Comparison of ENCODE assay signal across 1 cellular context in genomic region chr22:49509016-49509415, GRCh38.
TF ChIP-seq lines count a peak whose summit lies in the region.

No MANE protein-coding gene starts in this region.

TF ChIP-seq in H1, 55 proteins besides CTCF, POLR2A, EP300 and RAD21 (continued from another document):
- TF ChIP-seq, protein P1, sequence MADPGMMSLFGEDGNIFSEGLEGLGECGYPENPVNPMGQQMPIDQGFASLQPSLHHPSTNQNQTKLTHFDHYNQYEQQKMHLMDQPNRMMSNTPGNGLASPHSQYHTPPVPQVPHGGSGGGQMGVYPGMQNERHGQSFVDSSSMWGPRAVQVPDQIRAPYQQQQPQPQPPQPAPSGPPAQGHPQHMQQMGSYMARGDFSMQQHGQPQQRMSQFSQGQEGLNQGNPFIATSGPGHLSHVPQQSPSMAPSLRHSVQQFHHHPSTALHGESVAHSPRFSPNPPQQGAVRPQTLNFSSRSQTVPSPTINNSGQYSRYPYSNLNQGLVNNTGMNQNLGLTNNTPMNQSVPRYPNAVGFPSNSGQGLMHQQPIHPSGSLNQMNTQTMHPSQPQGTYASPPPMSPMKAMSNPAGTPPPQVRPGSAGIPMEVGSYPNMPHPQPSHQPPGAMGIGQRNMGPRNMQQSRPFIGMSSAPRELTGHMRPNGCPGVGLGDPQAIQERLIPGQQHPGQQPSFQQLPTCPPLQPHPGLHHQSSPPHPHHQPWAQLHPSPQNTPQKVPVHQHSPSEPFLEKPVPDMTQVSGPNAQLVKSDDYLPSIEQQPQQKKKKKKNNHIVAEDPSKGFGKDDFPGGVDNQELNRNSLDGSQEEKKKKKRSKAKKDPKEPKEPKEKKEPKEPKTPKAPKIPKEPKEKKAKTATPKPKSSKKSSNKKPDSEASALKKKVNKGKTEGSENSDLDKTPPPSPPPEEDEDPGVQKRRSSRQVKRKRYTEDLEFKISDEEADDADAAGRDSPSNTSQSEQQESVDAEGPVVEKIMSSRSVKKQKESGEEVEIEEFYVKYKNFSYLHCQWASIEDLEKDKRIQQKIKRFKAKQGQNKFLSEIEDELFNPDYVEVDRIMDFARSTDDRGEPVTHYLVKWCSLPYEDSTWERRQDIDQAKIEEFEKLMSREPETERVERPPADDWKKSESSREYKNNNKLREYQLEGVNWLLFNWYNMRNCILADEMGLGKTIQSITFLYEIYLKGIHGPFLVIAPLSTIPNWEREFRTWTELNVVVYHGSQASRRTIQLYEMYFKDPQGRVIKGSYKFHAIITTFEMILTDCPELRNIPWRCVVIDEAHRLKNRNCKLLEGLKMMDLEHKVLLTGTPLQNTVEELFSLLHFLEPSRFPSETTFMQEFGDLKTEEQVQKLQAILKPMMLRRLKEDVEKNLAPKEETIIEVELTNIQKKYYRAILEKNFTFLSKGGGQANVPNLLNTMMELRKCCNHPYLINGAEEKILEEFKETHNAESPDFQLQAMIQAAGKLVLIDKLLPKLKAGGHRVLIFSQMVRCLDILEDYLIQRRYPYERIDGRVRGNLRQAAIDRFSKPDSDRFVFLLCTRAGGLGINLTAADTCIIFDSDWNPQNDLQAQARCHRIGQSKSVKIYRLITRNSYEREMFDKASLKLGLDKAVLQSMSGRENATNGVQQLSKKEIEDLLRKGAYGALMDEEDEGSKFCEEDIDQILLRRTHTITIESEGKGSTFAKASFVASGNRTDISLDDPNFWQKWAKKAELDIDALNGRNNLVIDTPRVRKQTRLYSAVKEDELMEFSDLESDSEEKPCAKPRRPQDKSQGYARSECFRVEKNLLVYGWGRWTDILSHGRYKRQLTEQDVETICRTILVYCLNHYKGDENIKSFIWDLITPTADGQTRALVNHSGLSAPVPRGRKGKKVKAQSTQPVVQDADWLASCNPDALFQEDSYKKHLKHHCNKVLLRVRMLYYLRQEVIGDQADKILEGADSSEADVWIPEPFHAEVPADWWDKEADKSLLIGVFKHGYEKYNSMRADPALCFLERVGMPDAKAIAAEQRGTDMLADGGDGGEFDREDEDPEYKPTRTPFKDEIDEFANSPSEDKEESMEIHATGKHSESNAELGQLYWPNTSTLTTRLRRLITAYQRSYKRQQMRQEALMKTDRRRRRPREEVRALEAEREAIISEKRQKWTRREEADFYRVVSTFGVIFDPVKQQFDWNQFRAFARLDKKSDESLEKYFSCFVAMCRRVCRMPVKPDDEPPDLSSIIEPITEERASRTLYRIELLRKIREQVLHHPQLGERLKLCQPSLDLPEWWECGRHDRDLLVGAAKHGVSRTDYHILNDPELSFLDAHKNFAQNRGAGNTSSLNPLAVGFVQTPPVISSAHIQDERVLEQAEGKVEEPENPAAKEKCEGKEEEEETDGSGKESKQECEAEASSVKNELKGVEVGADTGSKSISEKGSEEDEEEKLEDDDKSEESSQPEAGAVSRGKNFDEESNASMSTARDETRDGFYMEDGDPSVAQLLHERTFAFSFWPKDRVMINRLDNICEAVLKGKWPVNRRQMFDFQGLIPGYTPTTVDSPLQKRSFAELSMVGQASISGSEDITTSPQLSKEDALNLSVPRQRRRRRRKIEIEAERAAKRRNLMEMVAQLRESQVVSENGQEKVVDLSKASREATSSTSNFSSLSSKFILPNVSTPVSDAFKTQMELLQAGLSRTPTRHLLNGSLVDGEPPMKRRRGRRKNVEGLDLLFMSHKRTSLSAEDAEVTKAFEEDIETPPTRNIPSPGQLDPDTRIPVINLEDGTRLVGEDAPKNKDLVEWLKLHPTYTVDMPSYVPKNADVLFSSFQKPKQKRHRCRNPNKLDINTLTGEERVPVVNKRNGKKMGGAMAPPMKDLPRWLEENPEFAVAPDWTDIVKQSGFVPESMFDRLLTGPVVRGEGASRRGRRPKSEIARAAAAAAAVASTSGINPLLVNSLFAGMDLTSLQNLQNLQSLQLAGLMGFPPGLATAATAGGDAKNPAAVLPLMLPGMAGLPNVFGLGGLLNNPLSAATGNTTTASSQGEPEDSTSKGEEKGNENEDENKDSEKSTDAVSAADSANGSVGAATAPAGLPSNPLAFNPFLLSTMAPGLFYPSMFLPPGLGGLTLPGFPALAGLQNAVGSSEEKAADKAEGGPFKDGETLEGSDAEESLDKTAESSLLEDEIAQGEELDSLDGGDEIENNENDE (IDR thresholded peaks at IDR 0.05; ENCODE audit: insufficient replicate concordance, low read length), result no peak
- no peak for TF ChIP-seq SP4 (IDR thresholded peaks at IDR 0.05; ENCODE audit: low read length)
- no peak for TF ChIP-seq BRCA1 (IDR thresholded peaks at IDR 0.05; ENCODE audit: low read depth, low read length)
- no peak for TF ChIP-seq ATF2 (IDR thresholded peaks at IDR 0.05; ENCODE audit: low read length)
- no peak for TF ChIP-seq KDM5A (IDR thresholded peaks at IDR 0.05; ENCODE audit: low read length)
- no peak for TF ChIP-seq RFX5 (IDR thresholded peaks at IDR 0.05; ENCODE audit: borderline replicate concordance, low read depth, low read length)
- no peak for TF ChIP-seq SIN3A (conservative IDR thresholded peaks at IDR 0.05 in 1 of 2, IDR thresholded peaks at IDR 0.05 in 1 of 2; ENCODE audit: low read depth in 1 of 2, low read length in 2 of 2)
- TF ChIP-seq TBP (IDR thresholded peaks at IDR 0.05; ENCODE audit: low read depth, low read length), result no peak
- TF ChIP-seq CBX8 (IDR thresholded peaks at IDR 0.05; ENCODE audit: borderline replicate concordance, low read depth, low read length), result no peak
- no peak for TF ChIP-seq CBX5 (IDR thresholded peaks at IDR 0.05; ENCODE audit: low read depth, low read length)
- TF ChIP-seq RBBP5 (IDR thresholded peaks at IDR 0.05; ENCODE audit: borderline replicate concordance, low read depth, low read length), result no peak
- TF ChIP-seq TAF1 (IDR thresholded peaks at IDR 0.05; ENCODE audit: low read depth, low read length), result no peak
- no peak for TF ChIP-seq SIX5 (IDR thresholded peaks at IDR 0.05; ENCODE audit: low read depth, low read length)
- TF ChIP-seq GTF2F1 (IDR thresholded peaks at IDR 0.05; ENCODE audit: borderline replicate concordance, low read depth, low read length), result no peak
- TF ChIP-seq RNF2 (IDR thresholded peaks at IDR 0.05; ENCODE audit: borderline replicate concordance, low read depth, low read length, missing control alignments, poor library complexity, severe bottlenecking), result no peak
TF ChIP-seq in H1: peak in this region for 0.
